In genomic region chrX:34557733-34558132, GRCh38 we compare ENCODE assay signal across 1 cellular context.
A peak's percentile ranks its signal among the peaks of the same experiment; 100 is the strongest.
TF ChIP-seq lines count a peak whose summit lies in the region.

No MANE protein-coding gene starts in this region.

TF ChIP-seq in H1, 55 proteins besides CTCF, POLR2A, EP300 and RAD21 (continued from another document):
- no peak for TF ChIP-seq SP2 (IDR thresholded peaks at IDR 0.05; ENCODE audit: low read length)
- no peak for TF ChIP-seq RBBP5 (IDR thresholded peaks at IDR 0.05; ENCODE audit: borderline replicate concordance, low read depth, low read length)
- TF ChIP-seq MAX (IDR thresholded peaks at IDR 0.05) = no peak
- no peak for TF ChIP-seq SIRT6 (IDR thresholded peaks at IDR 0.05; ENCODE audit: low read length)
- TF ChIP-seq EGR1 (IDR thresholded peaks at IDR 0.05; ENCODE audit: borderline replicate concordance, low read depth, low read length) = no peak
- peak; percentile 99 for TF ChIP-seq TCF12 (IDR thresholded peaks at IDR 0.05; ENCODE audit: low read depth, low read length)
- TF ChIP-seq USF2 (IDR thresholded peaks at IDR 0.05; ENCODE audit: low read length) = no peak
- TF ChIP-seq CHD1 (IDR thresholded peaks at IDR 0.05; ENCODE audit: low read depth, low read length) = no peak
- TF ChIP-seq CHD2 (IDR thresholded peaks at IDR 0.05; ENCODE audit: low read length) = no peak
- no peak for TF ChIP-seq BACH1 (IDR thresholded peaks at IDR 0.05; ENCODE audit: low read length)
- TF ChIP-seq SP1 (IDR thresholded peaks at IDR 0.05; ENCODE audit: low read depth, low read length) = peak; percentile 69
- no peak for TF ChIP-seq ZNF274 (IDR thresholded peaks at IDR 0.05; ENCODE audit: borderline replicate concordance, extremely low read depth, low read length)
- no peak for TF ChIP-seq SIX5 (IDR thresholded peaks at IDR 0.05; ENCODE audit: low read depth, low read length)
